In genomic region chr14:69351385-69351784, GRCh38 we compare ENCODE assay signal across 26 cellular contexts. TPM values are rescaled to one million over a fixed set of nuclear protein-coding genes. Genes with fewer than 3 reads are reported as not detected.
DNase-seq lines count a peak whose midpoint lies in the region; TF ChIP-seq lines count a peak whose summit lies in the region.
"Had no signal": no experiment of that assay in that cellular context is flagged by ENCODE, and none has a peak within 500 bp of the region (broad histone marks: within the 10 kb centered on the region; RNA-seq: fewer than 3 reads in every experiment).

No MANE protein-coding gene starts in this region.

- no peak overlapping the region for H3K4me3 ChIP-seq in Karpas-422 (ENCODE audit: low read length)
- H3K4me3 ChIP-seq in left ventricle myocardium inferior = no peak overlapping the region
- H3K4me3 ChIP-seq: esophagus squamous epithelium, GM23338, SJCRH30, testis had no signal

- H3K27ac ChIP-seq in Karpas-422 (ENCODE audit: low read length) (no peak overlapping the region), left ventricle myocardium inferior (replicated peaks) (no peak overlapping the region)
- H3K27ac ChIP-seq: esophagus squamous epithelium, KMS-11, SJCRH30, testis had no signal

- H3K36me3 ChIP-seq in Karpas-422 (ENCODE audit: insufficient read depth, low read length) (no peaks in the 10 kb centered on the region), left ventricle myocardium inferior (peaks cover 46% of the 10 kb centered on the region)
- H3K36me3 ChIP-seq: esophagus squamous epithelium, SJCRH30 had no signal

- no peaks in the 10 kb centered on the region for H3K9me2 ChIP-seq in Karpas-422 (replicated peaks; ENCODE audit: insufficient read depth, low read length)

- no peaks in the 10 kb centered on the region for H3K9me3 Mint-ChIP-seq in CD14-positive monocyte
- peaks cover 5% of the 10 kb centered on the region for H3K9me3 Mint-ChIP-seq in glutamatergic neuron (ENCODE audit: unreplicated experiment)
- no peaks in the 10 kb centered on the region for H3K9me3 Mint-ChIP-seq in activated CD4-positive, alpha-beta memory T cell treated with anti-CD3 and anti-CD28 coated beads for 36 hours
- no peaks in the 10 kb centered on the region for H3K9me3 Mint-ChIP-seq in activated CD4-positive, alpha-beta memory T cell treated with anti-CD3 and anti-CD28 coated beads, Interleukin-2, amount 10 ng/mL, durations not matched to agents 7 days and 5 days
- H3K9me3 Mint-ChIP-seq: activated naive CD4-positive, alpha-beta T cell treated with anti-CD3 and anti-CD28 coated beads, Interleukin-2, amount 10 ng/mL, durations not matched to agents 7 days and 5 days; activated T-cell treated with anti-CD3 and anti-CD28 coated beads, Interleukin-2, amount 50 U/mL, for 24 hours; CD4-positive, CD25-positive, alpha-beta regulatory T cell; central memory CD8-positive, alpha-beta T cell; GM23338; nephron; stimulated activated naive B cell treated with anti-CD40 and anti-IgM and Interleukin-4, amounts not matched to agents 10 μg/mL and 1 μg/mL and 100 μg/mL, for 72 hours; T-helper 2 cell treated with Interferon-gamma antibody and Interleukin-4, amounts not matched to agents 5 μg/mL and 100 μg/mL, for 36 hours had no signal

- DNase-seq in CD14-positive monocyte (ENCODE audit: low spot score) = no peak
- peak; percentile 58 for DNase-seq in Karpas-422
- peak; percentile 72 for DNase-seq in SIG-M5 treated with dmso at 0.1 percent for 504 hours (lab: John Stamatoyannopoulos, UW; ENCODE audit: unreplicated experiment)
- no peak for DNase-seq in glutamatergic neuron
- no peak for DNase-seq in left ventricle myocardium inferior
- DNase-seq in activated CD4-positive, alpha-beta memory T cell treated with anti-CD3 and anti-CD28 coated beads for 36 hours = no peak
- DNase-seq in activated CD4-positive, alpha-beta memory T cell treated with anti-CD3 and anti-CD28 coated beads, Interleukin-2, amount 10 ng/mL, durations not matched to agents 7 days and 5 days = no peak
- no peak for DNase-seq in GM03348 (ENCODE audit: low spot score)
- DNase-seq: ACHN; activated CD4-positive, CD25-positive, alpha-beta regulatory T cell; activated naive CD4-positive, alpha-beta T cell treated with anti-CD3 and anti-CD28 coated beads, Interleukin-2, amount 10 ng/mL, durations not matched to agents 7 days and 5 days; activated T-cell treated with anti-CD3 and anti-CD28 coated beads, Interleukin-2, amount 50 U/mL, for 24 hours; CD4-positive, CD25-positive, alpha-beta regulatory T cell; esophagus squamous epithelium; kidney glomerular epithelial cell; NCI-H524; PC-3; stimulated activated CD4-positive, alpha-beta T cell treated with anti-CD3 and anti-CD28 coated beads, Interleukin-1b, Interleukin-23, amount 100 ng/mL, for 48 hours; stimulated activated naive B cell treated with anti-CD40 and anti-IgM and Interleukin-4, amounts not matched to agents 10 μg/mL and 1 μg/mL and 100 μg/mL, for 72 hours; testis had no signal

- no peaks in the 10 kb centered on the region for H3K79me2 ChIP-seq in Karpas-422 (ENCODE audit: low read length)

- peaks cover 15% of the 10 kb centered on the region for H3K4me1 ChIP-seq in Karpas-422 (ENCODE audit: low read length)
- peaks cover 16% of the 10 kb centered on the region for H3K4me1 ChIP-seq in left ventricle myocardium inferior
- H3K4me1 ChIP-seq: SJCRH30, testis had no signal

- TF ChIP-seq CTCF in CD14-positive monocyte (IDR thresholded peaks at IDR 0.05) = no peak
- no peak for TF ChIP-seq CTCF in glutamatergic neuron (IDR thresholded peaks at IDR 0.05; ENCODE audit: partially characterized antibody, unreplicated experiment)
- TF ChIP-seq CTCF in left ventricle myocardium inferior (IDR thresholded peaks at IDR 0.05; ENCODE audit: borderline replicate concordance) = no peak

- H3K4me2 ChIP-seq in Karpas-422 (ENCODE audit: low read depth, low read length, poor library complexity, severe bottlenecking) = no peak overlapping the region
- H3K4me2 ChIP-seq: GM23338, KMS-11 had no signal

- H3K36me3 Mint-ChIP-seq in CD14-positive monocyte (no peaks in the 10 kb centered on the region), glutamatergic neuron (ENCODE audit: unreplicated experiment) (no peaks in the 10 kb centered on the region)
- no peaks in the 10 kb centered on the region for H3K36me3 Mint-ChIP-seq in activated CD4-positive, alpha-beta memory T cell treated with anti-CD3 and anti-CD28 coated beads for 36 hours
- H3K36me3 Mint-ChIP-seq in activated CD4-positive, alpha-beta memory T cell treated with anti-CD3 and anti-CD28 coated beads, Interleukin-2, amount 10 ng/mL, durations not matched to agents 7 days and 5 days (ENCODE audit: low read depth) = no peaks in the 10 kb centered on the region
- H3K36me3 Mint-ChIP-seq: activated naive CD4-positive, alpha-beta T cell treated with anti-CD3 and anti-CD28 coated beads, Interleukin-2, amount 10 ng/mL, durations not matched to agents 7 days and 5 days; stimulated activated naive B cell treated with anti-CD40 and anti-IgM and Interleukin-4, amounts not matched to agents 10 μg/mL and 1 μg/mL and 100 μg/mL, for 72 hours had no signal

- CTCF ChIA-PET in activated CD4-positive, alpha-beta memory T cell treated with anti-CD3 and anti-CD28 coated beads for 36 hours (lab: Charles Lee) = interaction anchor here (0.8 kb wide), 1 partner anchor 108 kb away, joined by 3 read pairs; no protein-coding TSS in a partner anchor
- CTCF ChIA-PET in activated CD4-positive, alpha-beta memory T cell treated with anti-CD3 and anti-CD28 coated beads, Interleukin-2, amount 10 ng/mL, durations not matched to agents 7 days and 5 days (lab: Charles Lee) = no interaction called here

- POLR2A ChIA-PET in activated CD4-positive, alpha-beta memory T cell treated with anti-CD3 and anti-CD28 coated beads for 36 hours (lab: Charles Lee) = no interaction called here
- POLR2A ChIA-PET in activated CD4-positive, alpha-beta memory T cell treated with anti-CD3 and anti-CD28 coated beads, Interleukin-2, amount 10 ng/mL, durations not matched to agents 7 days and 5 days (lab: Charles Lee) = no interaction called here

- peaks cover 19% of the 10 kb centered on the region for H3K4me1 Mint-ChIP-seq in CD14-positive monocyte
- peaks cover 8% of the 10 kb centered on the region for H3K4me1 Mint-ChIP-seq in glutamatergic neuron (ENCODE audit: low read depth, unreplicated experiment)
- H3K4me1 Mint-ChIP-seq in activated CD4-positive, alpha-beta memory T cell treated with anti-CD3 and anti-CD28 coated beads for 36 hours (ENCODE audit: low read depth) = peaks cover 20% of the 10 kb centered on the region
- H3K4me1 Mint-ChIP-seq in activated CD4-positive, alpha-beta memory T cell treated with anti-CD3 and anti-CD28 coated beads, Interleukin-2, amount 10 ng/mL, durations not matched to agents 7 days and 5 days = peaks cover 20% of the 10 kb centered on the region

- H3K27me3 ChIP-seq in Karpas-422 (ENCODE audit: low read length) (no peaks in the 10 kb centered on the region), left ventricle myocardium inferior (ENCODE audit: low read depth) (peaks cover 4% of the 10 kb centered on the region)
- H3K27me3 ChIP-seq: SJCRH30, testis had no signal

- intact Hi-C loops in CD14-positive monocyte (cut with micrococcal nuclease) (no loop called here), left ventricle myocardium inferior (cut with micrococcal nuclease) (loop anchor here (10.0 kb wide), 1 partner anchor 107 kb away; no protein-coding TSS in a partner anchor)
- intact Hi-C loops in activated CD4-positive, alpha-beta memory T cell treated with anti-CD3 and anti-CD28 coated beads for 36 hours (cut with micrococcal nuclease) = no loop called here

- peak overlapping the region in 1 of 2 donors; percentile 15 for H3K4me3 Mint-ChIP-seq in CD14-positive monocyte
- no peak overlapping the region for H3K4me3 Mint-ChIP-seq in glutamatergic neuron (ENCODE audit: unreplicated experiment)
- no peak overlapping the region for H3K4me3 Mint-ChIP-seq in activated CD4-positive, alpha-beta memory T cell treated with anti-CD3 and anti-CD28 coated beads for 36 hours
- no peak overlapping the region for H3K4me3 Mint-ChIP-seq in activated CD4-positive, alpha-beta memory T cell treated with anti-CD3 and anti-CD28 coated beads, Interleukin-2, amount 10 ng/mL, durations not matched to agents 7 days and 5 days
- H3K4me3 Mint-ChIP-seq: activated naive CD4-positive, alpha-beta T cell treated with anti-CD3 and anti-CD28 coated beads, Interleukin-2, amount 10 ng/mL, durations not matched to agents 7 days and 5 days; activated T-cell treated with anti-CD3 and anti-CD28 coated beads, Interleukin-2, amount 50 U/mL, for 24 hours; CD4-positive, CD25-positive, alpha-beta regulatory T cell; central memory CD8-positive, alpha-beta T cell; GM23338; nephron; stimulated activated naive B cell treated with anti-CD40 and anti-IgM and Interleukin-4, amounts not matched to agents 10 μg/mL and 1 μg/mL and 100 μg/mL, for 72 hours; T-helper 2 cell treated with Interferon-gamma antibody and Interleukin-4, amounts not matched to agents 5 μg/mL and 100 μg/mL, for 36 hours had no signal

- no peaks in the 10 kb centered on the region for H4K20me1 ChIP-seq in Karpas-422 (ENCODE audit: insufficient read depth, low read depth, low read length)

- H3K27me3 Mint-ChIP-seq in CD14-positive monocyte (ENCODE audit: low read depth in 3 of 3) = peaks cover 1 to 13% (median 10%) of the 10 kb centered on the region in 3 donors
- peaks cover 11% of the 10 kb centered on the region for H3K27me3 Mint-ChIP-seq in glutamatergic neuron (ENCODE audit: unreplicated experiment)
- H3K27me3 Mint-ChIP-seq in activated CD4-positive, alpha-beta memory T cell treated with anti-CD3 and anti-CD28 coated beads for 36 hours = peaks cover 2% of the 10 kb centered on the region
- peaks cover 2% of the 10 kb centered on the region for H3K27me3 Mint-ChIP-seq in activated CD4-positive, alpha-beta memory T cell treated with anti-CD3 and anti-CD28 coated beads, Interleukin-2, amount 10 ng/mL, durations not matched to agents 7 days and 5 days

- H3K9me3 ChIP-seq in Karpas-422 (ENCODE audit: low read length) (no peaks in the 10 kb centered on the region), left ventricle myocardium inferior (replicated peaks) (no peaks in the 10 kb centered on the region)
- H3K9me3 ChIP-seq: esophagus squamous epithelium, SJCRH30, testis had no signal

- no peak overlapping the region for H2AFZ ChIP-seq in Karpas-422 (ENCODE audit: low read length)
- H2AFZ ChIP-seq: GM23338 had no signal

- no peak overlapping the region for H3K9ac ChIP-seq in Karpas-422 (ENCODE audit: low read length)
- H3K9ac ChIP-seq: KMS-11 had no signal

- H3K27ac Mint-ChIP-seq in CD14-positive monocyte (peak overlapping the region in 4 of 7 donors; percentile 16 to 71 (median 44)), glutamatergic neuron (ENCODE audit: unreplicated experiment) (peak overlapping the region; percentile 59)
- no peak overlapping the region for H3K27ac Mint-ChIP-seq in activated CD4-positive, alpha-beta memory T cell treated with anti-CD3 and anti-CD28 coated beads for 36 hours
- H3K27ac Mint-ChIP-seq in activated CD4-positive, alpha-beta memory T cell treated with anti-CD3 and anti-CD28 coated beads, Interleukin-2, amount 10 ng/mL, durations not matched to agents 7 days and 5 days = no peak overlapping the region
- H3K27ac Mint-ChIP-seq: activated naive CD4-positive, alpha-beta T cell treated with anti-CD3 and anti-CD28 coated beads, Interleukin-2, amount 10 ng/mL, durations not matched to agents 7 days and 5 days; activated T-cell treated with anti-CD3 and anti-CD28 coated beads, Interleukin-2, amount 50 U/mL, for 24 hours; CD4-positive, CD25-positive, alpha-beta regulatory T cell; GM23338; nephron; T-helper 2 cell treated with Interferon-gamma antibody and Interleukin-4, amounts not matched to agents 5 μg/mL and 100 μg/mL, for 36 hours had no signal

RNA-seq across cellular contexts. Expression of gene ERH, which starts 46.7 kb away (rescaled TPM):
- 10 to 100 TPM; 63.6 to 67.0 TPM for polyA plus RNA-seq in CD14-positive monocyte
- 168 and 296 TPM in 2 replicates for total RNA-seq in Karpas-422 (2014; rRNA removed; shearing (Covaris generic); ENCODE audit: low replicate concordance)
- 223 TPM for total RNA-seq in glutamatergic neuron (ENCODE audit: unreplicated experiment)
- total RNA-seq in left ventricle myocardium inferior = 105 TPM
- 100 to 1,000 TPM; 327 to 330 TPM for total RNA-seq in activated CD4-positive, alpha-beta memory T cell treated with anti-CD3 and anti-CD28 coated beads for 36 hours
- total RNA-seq in activated CD4-positive, alpha-beta memory T cell treated with anti-CD3 and anti-CD28 coated beads, Interleukin-2, amount 10 ng/mL, durations not matched to agents 7 days and 5 days = 100 to 1,000 TPM; 281 to 295 TPM

RNA-seq across cellular contexts. Expression of gene SLC39A9, which starts 47.1 kb away (rescaled TPM):
- 10 to 100 TPM; 37.6 to 44.2 TPM for polyA plus RNA-seq in CD14-positive monocyte
- 111 and 161 TPM in 2 replicates for total RNA-seq in Karpas-422 (2014; rRNA removed; shearing (Covaris generic); ENCODE audit: low replicate concordance)
- total RNA-seq in glutamatergic neuron (ENCODE audit: unreplicated experiment) (56.4 TPM), left ventricle myocardium inferior (17.2 TPM)
- 10 to 100 TPM; 39.3 to 40.3 TPM for total RNA-seq in activated CD4-positive, alpha-beta memory T cell treated with anti-CD3 and anti-CD28 coated beads for 36 hours
- total RNA-seq in activated CD4-positive, alpha-beta memory T cell treated with anti-CD3 and anti-CD28 coated beads, Interleukin-2, amount 10 ng/mL, durations not matched to agents 7 days and 5 days = 10 to 100 TPM; 46.1 to 47.2 TPM

Comparison
In these comparisons a context has a peak if more than half of its experiments do, and no peak if none do; other contexts are left out.
1. DNase-seq: peak in Karpas-422 (single experiment) and SIG-M5 treated with dmso at 0.1 percent for 504 hours (single experiment); none in CD14-positive monocyte (single experiment), glutamatergic neuron (single experiment), left ventricle myocardium inferior (single experiment), activated CD4-positive, alpha-beta memory T cell treated with anti-CD3 and anti-CD28 coated beads for 36 hours (single experiment), activated CD4-positive, alpha-beta memory T cell treated with anti-CD3 and anti-CD28 coated beads, Interleukin-2, amount 10 ng/mL, durations not matched to agents 7 days and 5 days (single experiment) and GM03348 (single experiment).
2. H3K27ac Mint-ChIP-seq: peak in CD14-positive monocyte (4 of 7) and glutamatergic neuron (single experiment); none in activated CD4-positive, alpha-beta memory T cell treated with anti-CD3 and anti-CD28 coated beads for 36 hours (single experiment) and activated CD4-positive, alpha-beta memory T cell treated with anti-CD3 and anti-CD28 coated beads, Interleukin-2, amount 10 ng/mL, durations not matched to agents 7 days and 5 days (single experiment).